Comparison of ENCODE assay signal across 29 cellular contexts in the genomic region with DNA sequence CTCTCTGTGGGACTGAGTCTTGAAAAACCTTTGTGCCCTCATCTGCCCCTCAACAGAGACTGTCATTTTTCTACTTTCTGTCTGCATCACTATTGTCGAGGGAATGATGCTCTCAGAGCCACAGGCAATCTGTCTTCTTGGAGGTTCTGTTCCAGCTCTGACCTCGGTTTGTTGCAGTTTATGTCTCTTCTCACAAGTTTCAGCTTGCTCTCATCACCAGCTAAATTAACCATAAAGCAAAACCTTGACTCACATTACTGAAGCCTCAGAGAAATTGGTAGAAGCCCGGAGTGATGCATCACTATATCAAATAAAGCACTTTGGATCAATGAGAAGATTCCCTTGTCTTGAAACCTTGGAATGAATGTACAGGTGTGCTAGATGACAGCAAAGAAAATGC.
DNase-seq lines count a peak whose midpoint lies in the region; ATAC-seq and TF ChIP-seq lines count a peak whose summit lies in the region.
"Had no signal": no experiment of that assay in that cellular context is flagged by ENCODE, and none has a peak within 500 bp of the region (broad histone marks: within the 10 kb centered on the region; RNA-seq: fewer than 3 reads in every experiment).

No MANE protein-coding gene starts in this region.

- H3K36me3 Mint-ChIP-seq in chondrocyte (ENCODE audit: low read depth) = peaks cover 3% of the 10 kb centered on the region
- H3K36me3 Mint-ChIP-seq: activated CD4-positive, alpha-beta memory T cell treated with anti-CD3 and anti-CD28 coated beads for 36 hours; IgD-negative memory B cell; WTC11 had no signal

- H2BK5ac ChIP-seq in mesenchymal stem cell (ENCODE audit: low read depth, low read length, poor library complexity, severe bottlenecking) = no peak overlapping the region

- no peaks in the 10 kb centered on the region for H3K9me3 ChIP-seq in SK-N-SH
- H3K9me3 ChIP-seq in mesenchymal stem cell (ENCODE audit: control insufficient read depth, low read length) = no peaks in the 10 kb centered on the region
- H3K9me3 ChIP-seq: BLaER1 treated with 17β-estradiol and CSF1 and Interleukin-3, amounts not matched to agents 10 nM and 100 nM; left lung; mucosa of descending colon; right lobe of liver had no signal

- H4K20me1 ChIP-seq in SK-N-SH (ENCODE audit: insufficient read depth) = peaks cover 22% of the 10 kb centered on the region
- H4K20me1 ChIP-seq: BLaER1 treated with 17β-estradiol and CSF1 and Interleukin-3, amounts not matched to agents 10 nM and 100 nM had no signal

- H3K4me3 ChIP-seq in SK-N-SH (ENCODE audit: low read depth in 2 of 2, low read length in 1 of 2) (peak overlapping the region; percentile 6 to 70; a peak in 3 of 4 replicates), mesenchymal stem cell (ENCODE audit: insufficient read depth in 1 of 2, low read depth in 1 of 2, low read length in 2 of 2) (peak overlapping the region in 1 of 2 experiments; percentile 82)
- H3K4me3 ChIP-seq: BLaER1 treated with 17β-estradiol and CSF1 and Interleukin-3, amounts not matched to agents 10 nM and 100 nM; left lung; mucosa of descending colon; right lobe of liver had no signal

- H3K4ac ChIP-seq in mesenchymal stem cell (ENCODE audit: low read depth in 1 of 2, low read length in 2 of 2) = peak overlapping the region in 1 of 2 experiments; percentile 49

- CTCF ChIA-PET in SK-N-SH (lab: Yijun Ruan, JAX) = no interaction called here

- no peak overlapping the region for H3K14ac ChIP-seq in mesenchymal stem cell (ENCODE audit: low read length in 2 of 2)

- no peaks in the 10 kb centered on the region for H3K27me3 ChIP-seq in SK-N-SH (ENCODE audit: insufficient read depth)
- no peaks in the 10 kb centered on the region for H3K27me3 ChIP-seq in mesenchymal stem cell (ENCODE audit: control insufficient read depth in 1 of 2, insufficient read depth in 1 of 2, low read length in 2 of 2)
- H3K27me3 ChIP-seq: BLaER1 treated with 17β-estradiol and CSF1 and Interleukin-3, amounts not matched to agents 10 nM and 100 nM; left lung; right lobe of liver had no signal

- no peak overlapping the region for H4K8ac ChIP-seq in mesenchymal stem cell (ENCODE audit: low read length)

- no peak overlapping the region for H2BK120ac ChIP-seq in mesenchymal stem cell (ENCODE audit: low read depth, low read length)

- TF ChIP-seq EP300 in SK-N-SH (IDR thresholded peaks at IDR 0.05; ENCODE audit: borderline replicate concordance in 1 of 2, low read depth in 1 of 2, low read length in 1 of 2) = no peak

- H2AFZ ChIP-seq in SK-N-SH (ENCODE audit: low read depth) = no peak overlapping the region
- no peak overlapping the region for H2AFZ ChIP-seq in mesenchymal stem cell (ENCODE audit: low read depth, low read length)

- no peak overlapping the region for H2BK12ac ChIP-seq in mesenchymal stem cell (ENCODE audit: low read length in 2 of 2)

- H3K4me3 Mint-ChIP-seq in chondrocyte (ENCODE audit: unreplicated experiment) = no peak overlapping the region
- H3K4me3 Mint-ChIP-seq: activated CD4-positive, alpha-beta memory T cell treated with anti-CD3 and anti-CD28 coated beads for 36 hours; IgD-negative memory B cell; T-helper 17 cell; WTC11 had no signal

- peak overlapping the region; percentile 6 for H3K27ac Mint-ChIP-seq in chondrocyte (ENCODE audit: unreplicated experiment)
- H3K27ac Mint-ChIP-seq: activated CD4-positive, alpha-beta memory T cell treated with anti-CD3 and anti-CD28 coated beads for 36 hours; IgD-negative memory B cell; T-helper 17 cell; WTC11 had no signal

- H3K9me3 Mint-ChIP-seq in chondrocyte (ENCODE audit: low read depth) = no peaks in the 10 kb centered on the region
- H3K9me3 Mint-ChIP-seq: activated CD4-positive, alpha-beta memory T cell treated with anti-CD3 and anti-CD28 coated beads for 36 hours; WTC11 had no signal

- TF ChIP-seq CTCF in SK-N-SH (IDR thresholded peaks at IDR 0.05) = no peak
- TF ChIP-seq CTCF in chondrocyte (IDR thresholded peaks at IDR 0.05) = no peak

- H2BK15ac ChIP-seq in mesenchymal stem cell (ENCODE audit: low read depth, poor library complexity, severe bottlenecking) = no peak overlapping the region

- H3K4me2 ChIP-seq in SK-N-SH (peak overlapping the region; percentile 72), mesenchymal stem cell (ENCODE audit: low read length, poor library complexity, severe bottlenecking) (no peak overlapping the region)
- H3K4me2 ChIP-seq: BLaER1 treated with 17β-estradiol and CSF1 and Interleukin-3, amounts not matched to agents 10 nM and 100 nM had no signal

- DNase-seq in SK-N-SH (no peak), chondrocyte (ENCODE audit: low spot score) (no peak), mesenchymal stem cell (no peak), nucleus accumbens (lab: John Stamatoyannopoulos, UW) (no peak)
- DNase-seq in activated naive CD4-positive, alpha-beta T cell treated with anti-CD3 and anti-CD28 coated beads, Interleukin-2, amount 50 U/mL, for 16 hours = no peak
- no peak for DNase-seq in effector CD8-positive, alpha-beta T cell (lab: John Stamatoyannopoulos, UW)
- DNase-seq: activated CD4-positive, alpha-beta memory T cell treated with anti-CD3 and anti-CD28 coated beads for 36 hours; activated naive CD4-positive, alpha-beta T cell; activated T-cell treated with anti-CD3 and anti-CD28 coated beads for 4 hours; aorta; dermis blood vessel endothelial cell; left lung; mucosa of descending colon; NCI-H146; NCI-H774; OCI-M1; right lobe of liver; stimulated activated CD4-positive, alpha-beta T cell treated with anti-CD3 and anti-CD28 coated beads, Interleukin-1b, Interleukin-23, amount 100 ng/mL, for 48 hours; stimulated activated naive CD4-positive, alpha-beta T cell; T-helper 17 cell; trophoblast cell had no signal

- WGBS in SK-N-SH (ENCODE audit: low lambda C conversion rate) = 96% methylated on average over 3 of the region's 3 CpGs
- WGBS in mesenchymal stem cell = 90% methylated on average over 3 of the region's 3 CpGs

- peak overlapping the region; percentile 64 for H2AK5ac ChIP-seq in mesenchymal stem cell (ENCODE audit: low read length, severe bottlenecking)

- no peaks in the 10 kb centered on the region for H3K79me1 ChIP-seq in mesenchymal stem cell (replicated peaks; ENCODE audit: low read length, poor library complexity, severe bottlenecking)

- H3K4me1 Mint-ChIP-seq in chondrocyte (ENCODE audit: low read depth) = peaks cover 84% of the 10 kb centered on the region
- H3K4me1 Mint-ChIP-seq: IgD-negative memory B cell, T-helper 17 cell had no signal

- H3K9ac ChIP-seq in SK-N-SH (peak overlapping the region; percentile 90), mesenchymal stem cell (ENCODE audit: low read length) (peak overlapping the region; percentile 94)
- H3K9ac ChIP-seq: BLaER1 treated with 17β-estradiol and CSF1 and Interleukin-3, amounts not matched to agents 10 nM and 100 nM had no signal

- POLR2A ChIA-PET in SK-N-SH (lab: Yijun Ruan, JAX) = no interaction called here

- no peak overlapping the region for H4K91ac ChIP-seq in mesenchymal stem cell (ENCODE audit: low read length)

- no peak for TF ChIP-seq RAD21 in SK-N-SH (IDR thresholded peaks at IDR 0.05; ENCODE audit: low read length)

- no peak overlapping the region for H3K23ac ChIP-seq in mesenchymal stem cell (ENCODE audit: low read length in 2 of 2)

- H3K27me3 Mint-ChIP-seq in chondrocyte (ENCODE audit: low read depth) = no peaks in the 10 kb centered on the region
- H3K27me3 Mint-ChIP-seq: T-helper 17 cell had no signal

- peak overlapping the region; percentile 19 to 69 for H3K18ac ChIP-seq in mesenchymal stem cell (ENCODE audit: low read depth in 1 of 2, low read length in 2 of 2)

- H3K27ac ChIP-seq in SK-N-SH (ENCODE audit: low read depth in 2 of 2, low read length in 1 of 2) (peak overlapping the region in 1 of 2 experiments; percentile 96; a peak in 2 of 4 replicates), mesenchymal stem cell (ENCODE audit: low read length, poor library complexity, severe bottlenecking) (peak overlapping the region; percentile 20)
- H3K27ac ChIP-seq: 22Rv1; BLaER1 treated with 17β-estradiol and CSF1 and Interleukin-3, amounts not matched to agents 10 nM and 100 nM; HL-60; left lung; right lobe of liver had no signal

- no peaks in the 10 kb centered on the region for H3K9me2 ChIP-seq in SK-N-SH

- peaks cover 96% of the 10 kb centered on the region for H3K79me2 ChIP-seq in SK-N-SH (ENCODE audit: insufficient read depth)

- H3K36me3 ChIP-seq in SK-N-SH (replicated peaks in 1 of 2; ENCODE audit: control insufficient read depth in 1 of 2, insufficient read depth in 2 of 2, low read length in 1 of 2) = peaks cover 3 to 64% of the 10 kb centered on the region in 2 experiments
- peaks cover 0 to 59% of the 10 kb centered on the region in 2 experiments for H3K36me3 ChIP-seq in mesenchymal stem cell (ENCODE audit: control insufficient read depth in 1 of 2, insufficient read depth in 2 of 2, low read depth in 1 of 2, low read length in 2 of 2)
- H3K36me3 ChIP-seq: BLaER1 treated with 17β-estradiol and CSF1 and Interleukin-3, amounts not matched to agents 10 nM and 100 nM; left lung; right lobe of liver had no signal

- ATAC-seq in SK-N-SH treated with all-trans-retinoic acid at 6 μM for 48 hours = no peak
- no peak for ATAC-seq in HG02610 (IDR thresholded peaks at IDR 0.05; ENCODE audit: unreplicated experiment)
- ATAC-seq: esophagus mucosa, left lung, mucosa of descending colon, right lobe of liver, T-helper 17 cell, WTC11 had no signal

- H3F3A ChIP-seq in SK-N-SH (replicated peaks; ENCODE audit: insufficient read depth) = peaks cover 72% of the 10 kb centered on the region

- peaks cover 2 to 13% of the 10 kb centered on the region in 2 experiments; a peak in 3 of 4 replicates for H3K4me1 ChIP-seq in SK-N-SH (ENCODE audit: control insufficient read depth in 1 of 2, insufficient read depth in 2 of 2, low read depth in 1 of 2, low read length in 1 of 2)
- H3K4me1 ChIP-seq in mesenchymal stem cell (ENCODE audit: control insufficient read depth, insufficient read depth, low read depth, low read length) = peaks cover 7% of the 10 kb centered on the region
- H3K4me1 ChIP-seq: left lung, right lobe of liver had no signal

TF ChIP-seq in SK-N-SH, 30 proteins besides CTCF, POLR2A, EP300 and RAD21 (continues in another document):
- TF ChIP-seq RXRA (IDR thresholded peaks at IDR 0.05; ENCODE audit: borderline replicate concordance, low read depth) (no peak), JUND (IDR thresholded peaks at IDR 0.05) (no peak)

TF ChIP-seq in SK-N-SH treated with all-trans-retinoic acid at 6 μM for 48 hours, 23 proteins besides CTCF, POLR2A, EP300 and RAD21 (continues in another document):
- no peak for TF ChIP-seq OSR1 (CRISPR knock-in tag; IDR thresholded peaks at IDR 0.05)
